1 cellular context compared by ENCODE assay signal in the genomic region with DNA sequence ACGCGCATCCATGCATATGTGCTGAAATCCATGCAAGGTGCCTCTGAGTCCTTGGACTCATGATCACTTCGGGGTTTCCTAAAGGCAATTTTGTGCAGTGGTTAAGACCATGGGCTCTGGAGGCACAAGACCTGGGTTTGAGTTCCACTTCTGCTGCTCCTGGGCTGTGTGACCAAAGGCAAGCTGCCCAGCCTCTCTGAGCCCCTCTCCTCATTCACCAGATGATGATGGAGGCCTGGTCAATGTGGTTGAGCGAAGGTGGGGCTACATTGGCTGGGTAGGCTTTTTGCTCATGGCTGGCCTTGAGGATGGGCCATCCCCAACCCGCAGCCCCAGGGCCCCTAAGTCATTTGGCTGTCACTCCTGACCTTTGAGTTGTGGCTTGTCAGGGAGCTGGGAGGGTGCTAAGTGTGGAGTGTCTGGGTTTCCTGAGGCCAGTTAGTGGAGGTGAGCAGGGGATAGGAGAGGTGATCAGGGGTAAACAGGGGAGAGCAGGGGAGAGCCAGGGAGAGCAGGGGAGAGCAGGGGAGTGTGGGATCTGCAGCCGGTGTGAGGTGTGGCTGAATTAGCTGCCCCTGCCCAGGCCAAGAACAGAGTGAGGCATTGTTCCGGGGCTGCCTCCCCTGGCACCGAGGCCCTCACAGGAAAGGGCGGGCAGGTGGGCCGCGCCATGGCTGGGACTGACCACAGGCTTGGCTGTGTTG.
TF ChIP-seq lines count a peak whose summit lies in the region.

No MANE protein-coding gene starts in this region.

TF ChIP-seq in HepG2, 621 proteins besides CTCF, POLR2A, EP300 and RAD21 (continued from another document and continues in another):
- TF ChIP-seq ZNF296 (CRISPR knock-in tag; conservative IDR thresholded peaks at IDR 0.05): no peak
- TF ChIP-seq KLF11 (CRISPR knock-in tag; IDR thresholded peaks at IDR 0.05): no peak
- peak; percentile 41 for TF ChIP-seq HNF4A (CRISPR knock-in tag; IDR thresholded peaks at IDR 0.05)
- TF ChIP-seq HNF1A (IDR thresholded peaks at IDR 0.05; ENCODE audit: low read depth): no peak
- 0 out of 2 replicates have a peak, but pooled peaks have one; percentile 20 for TF ChIP-seq HNF1A (CRISPR knock-in tag; IDR thresholded peaks at IDR 0.05; ENCODE audit: borderline replicate concordance)
- TF ChIP-seq, protein P1, sequence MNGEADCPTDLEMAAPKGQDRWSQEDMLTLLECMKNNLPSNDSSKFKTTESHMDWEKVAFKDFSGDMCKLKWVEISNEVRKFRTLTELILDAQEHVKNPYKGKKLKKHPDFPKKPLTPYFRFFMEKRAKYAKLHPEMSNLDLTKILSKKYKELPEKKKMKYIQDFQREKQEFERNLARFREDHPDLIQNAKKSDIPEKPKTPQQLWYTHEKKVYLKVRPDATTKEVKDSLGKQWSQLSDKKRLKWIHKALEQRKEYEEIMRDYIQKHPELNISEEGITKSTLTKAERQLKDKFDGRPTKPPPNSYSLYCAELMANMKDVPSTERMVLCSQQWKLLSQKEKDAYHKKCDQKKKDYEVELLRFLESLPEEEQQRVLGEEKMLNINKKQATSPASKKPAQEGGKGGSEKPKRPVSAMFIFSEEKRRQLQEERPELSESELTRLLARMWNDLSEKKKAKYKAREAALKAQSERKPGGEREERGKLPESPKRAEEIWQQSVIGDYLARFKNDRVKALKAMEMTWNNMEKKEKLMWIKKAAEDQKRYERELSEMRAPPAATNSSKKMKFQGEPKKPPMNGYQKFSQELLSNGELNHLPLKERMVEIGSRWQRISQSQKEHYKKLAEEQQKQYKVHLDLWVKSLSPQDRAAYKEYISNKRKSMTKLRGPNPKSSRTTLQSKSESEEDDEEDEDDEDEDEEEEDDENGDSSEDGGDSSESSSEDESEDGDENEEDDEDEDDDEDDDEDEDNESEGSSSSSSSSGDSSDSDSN (CRISPR knock-in tag; IDR thresholded peaks at IDR 0.05): 0 out of 2 replicates have a peak, but pooled peaks have one; percentile 17
- TF ChIP-seq, protein P2, sequence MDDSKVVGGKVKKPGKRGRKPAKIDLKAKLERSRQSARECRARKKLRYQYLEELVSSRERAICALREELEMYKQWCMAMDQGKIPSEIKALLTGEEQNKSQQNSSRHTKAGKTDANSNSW (CRISPR knock-in tag; IDR thresholded peaks at IDR 0.05; ENCODE audit: borderline replicate concordance): no peak
- TF ChIP-seq ZFP36L2 (CRISPR knock-in tag; IDR thresholded peaks at IDR 0.05): no peak
- no peak for TF ChIP-seq ARID2 (CRISPR knock-in tag; IDR thresholded peaks at IDR 0.05; ENCODE audit: borderline replicate concordance)
- TF ChIP-seq ZNF563 (CRISPR knock-in tag; IDR thresholded peaks at IDR 0.05): no peak
- peak; percentile 97 for TF ChIP-seq ZKSCAN5 (CRISPR knock-in tag; IDR thresholded peaks at IDR 0.05)
- TF ChIP-seq ZNF205 (CRISPR knock-in tag; IDR thresholded peaks at IDR 0.05): no peak
- peak; percentile 99 for TF ChIP-seq ZNF768 (CRISPR knock-in tag; IDR thresholded peaks at IDR 0.05)
- peak; percentile 86; the same call in 1 of the 2 replicates for TF ChIP-seq HNRNPL (IDR thresholded peaks at IDR 0.05; ENCODE audit: low read depth, low read length)
- TF ChIP-seq NFYB (CRISPR knock-in tag; IDR thresholded peaks at IDR 0.05): no peak
- TF ChIP-seq, protein P3, sequence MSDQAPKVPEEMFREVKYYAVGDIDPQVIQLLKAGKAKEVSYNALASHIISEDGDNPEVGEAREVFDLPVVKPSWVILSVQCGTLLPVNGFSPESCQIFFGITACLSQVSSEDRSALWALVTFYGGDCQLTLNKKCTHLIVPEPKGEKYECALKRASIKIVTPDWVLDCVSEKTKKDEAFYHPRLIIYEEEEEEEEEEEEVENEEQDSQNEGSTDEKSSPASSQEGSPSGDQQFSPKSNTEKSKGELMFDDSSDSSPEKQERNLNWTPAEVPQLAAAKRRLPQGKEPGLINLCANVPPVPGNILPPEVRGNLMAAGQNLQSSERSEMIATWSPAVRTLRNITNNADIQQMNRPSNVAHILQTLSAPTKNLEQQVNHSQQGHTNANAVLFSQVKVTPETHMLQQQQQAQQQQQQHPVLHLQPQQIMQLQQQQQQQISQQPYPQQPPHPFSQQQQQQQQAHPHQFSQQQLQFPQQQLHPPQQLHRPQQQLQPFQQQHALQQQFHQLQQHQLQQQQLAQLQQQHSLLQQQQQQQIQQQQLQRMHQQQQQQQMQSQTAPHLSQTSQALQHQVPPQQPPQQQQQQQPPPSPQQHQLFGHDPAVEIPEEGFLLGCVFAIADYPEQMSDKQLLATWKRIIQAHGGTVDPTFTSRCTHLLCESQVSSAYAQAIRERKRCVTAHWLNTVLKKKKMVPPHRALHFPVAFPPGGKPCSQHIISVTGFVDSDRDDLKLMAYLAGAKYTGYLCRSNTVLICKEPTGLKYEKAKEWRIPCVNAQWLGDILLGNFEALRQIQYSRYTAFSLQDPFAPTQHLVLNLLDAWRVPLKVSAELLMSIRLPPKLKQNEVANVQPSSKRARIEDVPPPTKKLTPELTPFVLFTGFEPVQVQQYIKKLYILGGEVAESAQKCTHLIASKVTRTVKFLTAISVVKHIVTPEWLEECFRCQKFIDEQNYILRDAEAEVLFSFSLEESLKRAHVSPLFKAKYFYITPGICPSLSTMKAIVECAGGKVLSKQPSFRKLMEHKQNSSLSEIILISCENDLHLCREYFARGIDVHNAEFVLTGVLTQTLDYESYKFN (CRISPR knock-in tag; conservative IDR thresholded peaks at IDR 0.05): 0 out of 2 replicates have a peak, but pooled peaks have one; percentile 25
- TF ChIP-seq IKZF1 (IDR thresholded peaks at IDR 0.05): no peak
- TF ChIP-seq DZIP1 (CRISPR knock-in tag; IDR thresholded peaks at IDR 0.05): no peak
- TF ChIP-seq ZBTB20 (CRISPR knock-in tag; IDR thresholded peaks at IDR 0.05; ENCODE audit: borderline replicate concordance, low read depth): no peak
- no peak for TF ChIP-seq ZNF574 (CRISPR knock-in tag; IDR thresholded peaks at IDR 0.05)
- no peak for TF ChIP-seq ZEB1 (IDR thresholded peaks at IDR 0.05; ENCODE audit: insufficient replicate concordance, low read depth)
- TF ChIP-seq SALL2 (CRISPR knock-in tag; IDR thresholded peaks at IDR 0.05): no peak
- TF ChIP-seq ZMYM3 (CRISPR knock-in tag; IDR thresholded peaks at IDR 0.05): peak; percentile 65
- TF ChIP-seq ZNF557 (CRISPR knock-in tag; IDR thresholded peaks at IDR 0.05): no peak
- TF ChIP-seq ZNF230 (CRISPR knock-in tag; IDR thresholded peaks at IDR 0.05): no peak
- peak; percentile 97 for TF ChIP-seq ZSCAN25 (CRISPR knock-in tag; IDR thresholded peaks at IDR 0.05)
- no peak for TF ChIP-seq ZNF816 (CRISPR knock-in tag; IDR thresholded peaks at IDR 0.05; ENCODE audit: borderline replicate concordance)
- no peak for TF ChIP-seq KDM4B (CRISPR knock-in tag; IDR thresholded peaks at IDR 0.05)
- TF ChIP-seq YEATS2 (CRISPR knock-in tag; IDR thresholded peaks at IDR 0.05; ENCODE audit: borderline replicate concordance): no peak
- TF ChIP-seq ZNF776 (CRISPR knock-in tag; IDR thresholded peaks at IDR 0.05): no peak
- no peak for TF ChIP-seq ZNF83 (CRISPR knock-in tag; IDR thresholded peaks at IDR 0.05; ENCODE audit: borderline replicate concordance)
- TF ChIP-seq ZNF644 (CRISPR knock-in tag; IDR thresholded peaks at IDR 0.05; ENCODE audit: low read depth): no peak
- TF ChIP-seq, protein P4, sequence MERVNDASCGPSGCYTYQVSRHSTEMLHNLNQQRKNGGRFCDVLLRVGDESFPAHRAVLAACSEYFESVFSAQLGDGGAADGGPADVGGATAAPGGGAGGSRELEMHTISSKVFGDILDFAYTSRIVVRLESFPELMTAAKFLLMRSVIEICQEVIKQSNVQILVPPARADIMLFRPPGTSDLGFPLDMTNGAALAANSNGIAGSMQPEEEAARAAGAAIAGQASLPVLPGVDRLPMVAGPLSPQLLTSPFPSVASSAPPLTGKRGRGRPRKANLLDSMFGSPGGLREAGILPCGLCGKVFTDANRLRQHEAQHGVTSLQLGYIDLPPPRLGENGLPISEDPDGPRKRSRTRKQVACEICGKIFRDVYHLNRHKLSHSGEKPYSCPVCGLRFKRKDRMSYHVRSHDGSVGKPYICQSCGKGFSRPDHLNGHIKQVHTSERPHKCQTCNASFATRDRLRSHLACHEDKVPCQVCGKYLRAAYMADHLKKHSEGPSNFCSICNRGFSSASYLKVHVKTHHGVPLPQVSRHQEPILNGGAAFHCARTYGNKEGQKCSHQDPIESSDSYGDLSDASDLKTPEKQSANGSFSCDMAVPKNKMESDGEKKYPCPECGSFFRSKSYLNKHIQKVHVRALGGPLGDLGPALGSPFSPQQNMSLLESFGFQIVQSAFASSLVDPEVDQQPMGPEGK (CRISPR knock-in tag; IDR thresholded peaks at IDR 0.05): peak; percentile 28; the same call in 1 of the 2 replicates
- TF ChIP-seq SOX5 (CRISPR knock-in tag; IDR thresholded peaks at IDR 0.05; ENCODE audit: borderline replicate concordance): no peak
- TF ChIP-seq, protein P5, sequence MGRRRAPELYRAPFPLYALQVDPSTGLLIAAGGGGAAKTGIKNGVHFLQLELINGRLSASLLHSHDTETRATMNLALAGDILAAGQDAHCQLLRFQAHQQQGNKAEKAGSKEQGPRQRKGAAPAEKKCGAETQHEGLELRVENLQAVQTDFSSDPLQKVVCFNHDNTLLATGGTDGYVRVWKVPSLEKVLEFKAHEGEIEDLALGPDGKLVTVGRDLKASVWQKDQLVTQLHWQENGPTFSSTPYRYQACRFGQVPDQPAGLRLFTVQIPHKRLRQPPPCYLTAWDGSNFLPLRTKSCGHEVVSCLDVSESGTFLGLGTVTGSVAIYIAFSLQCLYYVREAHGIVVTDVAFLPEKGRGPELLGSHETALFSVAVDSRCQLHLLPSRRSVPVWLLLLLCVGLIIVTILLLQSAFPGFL (CRISPR knock-in tag; IDR thresholded peaks at IDR 0.05): no peak
